In the genomic region with DNA sequence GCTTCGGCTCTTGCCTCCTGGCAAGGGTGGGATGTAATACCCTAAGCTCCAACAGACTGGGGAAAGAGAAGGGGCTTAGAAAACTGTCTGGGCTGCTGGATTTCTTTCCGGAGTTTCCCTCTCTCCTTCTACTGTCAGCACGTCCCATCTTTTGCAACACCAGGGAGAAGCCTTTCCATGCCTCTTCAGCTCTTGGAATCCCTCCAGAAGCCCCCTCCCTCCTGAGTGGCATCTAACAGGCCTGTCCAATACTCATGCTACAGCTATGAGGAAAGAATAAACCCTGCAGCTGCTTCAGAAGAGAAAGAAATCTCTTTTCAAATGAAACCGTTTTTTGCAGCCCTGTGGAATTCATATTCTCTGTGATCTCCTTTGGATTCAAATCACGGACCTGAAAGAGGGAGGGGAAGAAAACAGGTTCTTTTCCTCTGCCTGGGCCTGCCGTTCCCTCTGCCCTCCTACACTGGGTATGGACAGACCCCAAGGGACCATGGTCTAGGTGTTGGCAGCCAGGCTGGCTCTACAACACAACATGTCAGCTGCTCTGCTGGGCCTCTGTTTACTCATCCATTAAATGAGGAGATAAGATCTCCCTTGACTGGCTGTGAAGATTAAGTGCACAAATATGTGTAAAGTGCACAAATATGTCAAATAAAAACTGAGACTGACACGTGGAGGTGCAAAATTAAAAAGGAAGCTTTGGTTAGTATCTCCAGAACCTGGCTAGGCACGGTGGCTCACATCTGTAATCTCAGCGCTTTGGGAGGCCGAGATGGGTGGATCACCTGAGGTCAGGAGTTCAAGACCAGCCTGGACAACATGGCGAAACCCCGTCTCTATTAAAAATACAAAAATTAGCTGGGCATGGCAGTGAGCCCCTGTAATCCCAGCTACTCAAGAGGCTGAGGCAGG, we compare ENCODE assay signal across 10 cellular contexts. TPM values are rescaled to one million over a fixed set of nuclear protein-coding genes. Genes with fewer than 3 reads are reported as not detected.
DNase-seq lines count a peak whose midpoint lies in the region; ATAC-seq, FAIRE-seq and TF ChIP-seq lines count a peak whose summit lies in the region.
"Had no signal": no experiment of that assay in that cellular context is flagged by ENCODE, and none has a peak within 500 bp of the region (broad histone marks: within the 10 kb centered on the region; RNA-seq: fewer than 3 reads in every experiment).

No MANE protein-coding gene starts in this region.

- TF ChIP-seq POLR2A in body of pancreas (IDR thresholded peaks at IDR 0.05), result no peak

- peak; percentile 91 for DNase-seq in NCI-H69 (lab: John Stamatoyannopoulos, UW)
- DNase-seq in endothelial cell (ENCODE audit: low spot score), result no peak
- peak; percentile 94 for DNase-seq in skeletal muscle cell (ENCODE audit: low read depth)
- no peak for DNase-seq in GM13976 (ENCODE audit: low spot score)
- DNase-seq in body of pancreas, result no peak
- no peak for DNase-seq in SW480 (ENCODE audit: low spot score)
- DNase-seq in dermis blood vessel endothelial cell, result no peak

- in situ Hi-C loops in GM13976 (cut with MboI; ENCODE audit: low sequenced_read_pairs, unreplicated experiment), result no loop called here

- peak overlapping the region; percentile 21 for H3K4me3 ChIP-seq in skeletal muscle cell (ENCODE audit: low read depth, low read length)
- no peak overlapping the region for H3K4me3 ChIP-seq in body of pancreas
- H3K4me3 ChIP-seq: GM23338 had no signal

- no peak for ATAC-seq in body of pancreas
- ATAC-seq: GM23338 had no signal

- peaks cover 3% of the 10 kb centered on the region for H3K27me3 Mint-ChIP-seq in endothelial cell (ENCODE audit: unreplicated experiment)

- H3K27me3 ChIP-seq in body of pancreas, result no peaks in the 10 kb centered on the region

- H3K4me3 Mint-ChIP-seq in endothelial cell (ENCODE audit: unreplicated experiment), result no peak overlapping the region
- H3K4me3 Mint-ChIP-seq: GM23338 had no signal

- H3K4me1 ChIP-seq in body of pancreas, result peaks cover 22% of the 10 kb centered on the region

- 55 to 66% methylated on average over 12 of the region's 12 CpGs for WGBS in body of pancreas, 2 donors

- intact Hi-C loops in body of pancreas (cut with DNase I), result no loop called here

- H3K27ac Mint-ChIP-seq in endothelial cell (ENCODE audit: unreplicated experiment), result peak overlapping the region; percentile 30
- H3K27ac Mint-ChIP-seq: GM23338 had no signal

- peak overlapping the region in 1 of 4 donors; percentile 79 for H3K27ac ChIP-seq in body of pancreas
- H3K27ac ChIP-seq: neutrophil had no signal

- H3K4me1 Mint-ChIP-seq in endothelial cell (ENCODE audit: unreplicated experiment), result peaks cover 58% of the 10 kb centered on the region

- H3K9me3 Mint-ChIP-seq in endothelial cell (ENCODE audit: unreplicated experiment), result no peaks in the 10 kb centered on the region
- H3K9me3 Mint-ChIP-seq: GM23338 had no signal

- no peaks in the 10 kb centered on the region for H3K9me3 ChIP-seq in body of pancreas
- H3K9me3 ChIP-seq: neutrophil had no signal

- H3K36me3 ChIP-seq in body of pancreas (replicated peaks in 1 of 2; ENCODE audit: insufficient read depth in 1 of 2, low read depth in 2 of 2), result no peaks in the 10 kb centered on the region
- H3K36me3 ChIP-seq: neutrophil had no signal

- H3K36me3 Mint-ChIP-seq in endothelial cell (ENCODE audit: low read depth, unreplicated experiment), result no peaks in the 10 kb centered on the region

- TF ChIP-seq CTCF in endothelial cell (IDR thresholded peaks at IDR 0.05; ENCODE audit: unreplicated experiment) (no peak), GM13976 (IDR thresholded peaks at IDR 0.05; ENCODE audit: borderline replicate concordance, control extremely low read depth, extremely low read depth, insufficient read depth, missing control alignments) (no peak), body of pancreas (IDR thresholded peaks at IDR 0.05) (no peak)

- FAIRE-seq in G401.6 (lab: Jason Lieb, UNC), result peak; percentile 39

RNA-seq across cellular contexts. Expression of a gene that starts 6.0 kb away (rescaled TPM):
- 184 TPM for total RNA-seq in endothelial cell (ENCODE audit: unreplicated experiment)
- 10 to 100 TPM; 85.7 to 90.0 TPM for total RNA-seq in body of pancreas
- 159 and 248 TPM in 2 replicates for total RNA-seq in dermis blood vessel endothelial cell

RNA-seq across cellular contexts. Expression of a gene that starts 40.8 kb away (rescaled TPM):
- 0.13 TPM for total RNA-seq in endothelial cell (ENCODE audit: unreplicated experiment)
- total RNA-seq in body of pancreas, result 10 to 100 TPM in 1 of 2 donors, not detected in 1; 43.1 TPM
- total RNA-seq in dermis blood vessel endothelial cell, result not detected in 2 replicates
- total RNA-seq: GM23338 had no signal

Comparison
In these comparisons a context has a peak if more than half of its experiments do, and no peak if none do; other contexts are left out.
1. DNase-seq: peak in NCI-H69 (single experiment) and skeletal muscle cell (single experiment); none in endothelial cell (single experiment), GM13976 (single experiment), body of pancreas (0 of 4), SW480 (single experiment) and dermis blood vessel endothelial cell (single experiment).